In genomic region chr12:67648306-67649164, GRCh38 we compare ENCODE assay signal across 8 cellular contexts. TPM values are rescaled to one million over a fixed set of nuclear protein-coding genes. Genes with fewer than 3 reads are reported as not detected.
DNase-seq lines count a peak whose midpoint lies in the region; ATAC-seq lines count a peak whose summit lies in the region.

Gene DYRK2, plus strand, starts transcription at chr12:67648745. Its CDS starts 389 bp downstream, at chr12:67649134.

- H3K4me1 ChIP-seq in effector memory CD4-positive, alpha-beta T cell (ENCODE audit: control insufficient read depth, insufficient read depth, low read length, poor library complexity, severe bottlenecking): peaks cover 26% of the 10 kb centered on the region

- peak within 1 kb of the TSS; percentile 98 for H3K4me3 ChIP-seq in effector memory CD4-positive, alpha-beta T cell (ENCODE audit: insufficient read depth, low read depth, low read length, poor library complexity, severe bottlenecking)

- no peaks in the 10 kb centered on the region for H3K9me3 ChIP-seq in effector memory CD4-positive, alpha-beta T cell (ENCODE audit: control insufficient read depth, low read length)

- H3K27ac ChIP-seq in effector memory CD4-positive, alpha-beta T cell (ENCODE audit: insufficient read depth, low read length, poor library complexity, severe bottlenecking): peak within 1 kb of the TSS; percentile 91

- POLR2A ChIA-PET in activated CD8-positive, alpha-beta T cell treated with anti-CD3 and anti-CD28 coated beads, Interleukin-2, amount 10 ng/mL, durations not matched to agents 7 days and 5 days (lab: Charles Lee): interaction anchor here (0.7 to 2.1 kb wide), 13 partner anchors 10 to 380 kb away, joined by 3 to 29 read pairs (median 6); partner anchors contain the start of gene CAND1

- no peaks in the 10 kb centered on the region for H3K36me3 ChIP-seq in effector memory CD4-positive, alpha-beta T cell (ENCODE audit: control insufficient read depth, insufficient read depth, low read length)

- CTCF ChIA-PET in activated CD8-positive, alpha-beta T cell treated with anti-CD3 and anti-CD28 coated beads, Interleukin-2, amount 10 ng/mL, durations not matched to agents 7 days and 5 days (lab: Charles Lee): interaction anchor here (0.7 to 1.5 kb wide), 8 partner anchors 13 to 295 kb away, joined by 3 to 12 read pairs (median 3); no protein-coding TSS in a partner anchor

- DNase-seq in AG20443 (ENCODE audit: low spot score): peak; percentile 94
- peak; percentile 90 for DNase-seq in NCI-H69 (lab: John Stamatoyannopoulos, UW)
- DNase-seq in activated CD8-positive, alpha-beta T cell treated with anti-CD3 and anti-CD28 coated beads, Interleukin-2, amount 10 ng/mL, durations not matched to agents 7 days and 5 days: peak; percentile 82
- DNase-seq in effector memory CD4-positive, alpha-beta T cell: peak; percentile 60 to 66 (median 64)
- DNase-seq in memory B cell (ENCODE audit: low spot score in 2 of 2): peak; percentile 64 to 69
- peak; percentile 49 for DNase-seq in stimulated activated CD8-positive, alpha-beta memory T cell treated with anti-CD3 and anti-CD28 coated beads, Interleukin-12 subunit alpha, Interleukin-12 subunit beta, amount 100 ng/mL, for 24 hours (ENCODE audit: extremely low read depth)

- H3K36me3 Mint-ChIP-seq in activated CD8-positive, alpha-beta T cell treated with anti-CD3 and anti-CD28 coated beads, Interleukin-2, amount 10 ng/mL, durations not matched to agents 7 days and 5 days (ENCODE audit: low read depth): peaks cover 27% of the 10 kb centered on the region
- H3K36me3 Mint-ChIP-seq in memory B cell: peaks cover 11% of the 10 kb centered on the region

- no peaks in the 10 kb centered on the region for H3K27me3 Mint-ChIP-seq in activated CD8-positive, alpha-beta T cell treated with anti-CD3 and anti-CD28 coated beads, Interleukin-2, amount 10 ng/mL, durations not matched to agents 7 days and 5 days (ENCODE audit: low read depth)
- H3K27me3 Mint-ChIP-seq in memory B cell: no peaks in the 10 kb centered on the region

- H3K27me3 ChIP-seq in effector memory CD4-positive, alpha-beta T cell (replicated peaks; ENCODE audit: control insufficient read depth, insufficient read depth, low read length, poor library complexity, severe bottlenecking): no peaks in the 10 kb centered on the region

- H3K27ac Mint-ChIP-seq in activated CD8-positive, alpha-beta T cell treated with anti-CD3 and anti-CD28 coated beads, Interleukin-2, amount 10 ng/mL, durations not matched to agents 7 days and 5 days: peak within 1 kb of the TSS; percentile 89
- peak within 1 kb of the TSS; percentile 94 for H3K27ac Mint-ChIP-seq in memory B cell

- peaks cover 37% of the 10 kb centered on the region for H3K4me1 Mint-ChIP-seq in activated CD8-positive, alpha-beta T cell treated with anti-CD3 and anti-CD28 coated beads, Interleukin-2, amount 10 ng/mL, durations not matched to agents 7 days and 5 days (ENCODE audit: low read depth)
- peaks cover 28% of the 10 kb centered on the region for H3K4me1 Mint-ChIP-seq in memory B cell

- peak within 1 kb of the TSS; percentile 94 for H3K4me3 Mint-ChIP-seq in activated CD8-positive, alpha-beta T cell treated with anti-CD3 and anti-CD28 coated beads, Interleukin-2, amount 10 ng/mL, durations not matched to agents 7 days and 5 days
- H3K4me3 Mint-ChIP-seq in memory B cell: peak within 1 kb of the TSS; percentile 98

- no peaks in the 10 kb centered on the region for H3K9me3 Mint-ChIP-seq in activated CD8-positive, alpha-beta T cell treated with anti-CD3 and anti-CD28 coated beads, Interleukin-2, amount 10 ng/mL, durations not matched to agents 7 days and 5 days (ENCODE audit: insufficient read depth)
- no peaks in the 10 kb centered on the region for H3K9me3 Mint-ChIP-seq in memory B cell

- ATAC-seq in GM18873 (IDR thresholded peaks at IDR 0.05; ENCODE audit: low FRiP score, unreplicated experiment) (peak; percentile 37), HG03135 (IDR thresholded peaks at IDR 0.05; ENCODE audit: unreplicated experiment) (peak; percentile 49), memory B cell (ENCODE audit: low read depth) (peak; percentile 68)
- peak; percentile 61 for ATAC-seq in activated CD8-positive, alpha-beta T cell treated with anti-CD3 and anti-CD28 coated beads, Interleukin-2, amount 10 ng/mL, durations not matched to agents 7 days and 5 days

RNA-seq across cellular contexts. Expression of gene DYRK2, which starts in this region (rescaled TPM):
- 10 to 100 TPM; 72.9 to 73.1 TPM for total RNA-seq in activated CD8-positive, alpha-beta T cell treated with anti-CD3 and anti-CD28 coated beads, Interleukin-2, amount 10 ng/mL, durations not matched to agents 7 days and 5 days

Comparison
In these comparisons a context has a peak if more than half of its experiments do, and no peak if none do; other contexts are left out.
1. Peak in every context shown above with its lines: DNase-seq, ATAC-seq, H3K4me3 ChIP-seq and H3K27ac ChIP-seq.